In the genomic region with DNA sequence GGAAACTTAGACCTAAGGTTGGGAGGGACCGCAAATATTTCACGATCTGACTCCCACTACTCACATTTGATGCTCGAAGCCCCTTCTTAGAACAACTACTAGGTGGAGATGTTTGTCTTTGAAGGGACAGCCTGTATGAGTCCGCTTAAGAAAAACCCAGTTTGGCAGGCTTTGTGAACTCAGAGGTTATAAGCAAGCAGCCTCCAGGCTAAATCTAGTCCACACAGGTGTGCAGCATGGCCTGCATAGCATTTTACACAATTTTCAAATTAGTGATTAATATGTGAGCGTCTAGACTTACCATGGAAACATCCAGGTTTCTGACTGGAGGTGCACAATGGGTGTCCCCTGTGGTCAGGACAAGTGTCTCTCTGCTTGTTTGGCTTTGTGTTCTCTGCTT, we compare ENCODE assay signal across 25 cellular contexts.
"Had no signal": no experiment of that assay in that cellular context is flagged by ENCODE, and none has a peak within 500 bp of the region (broad histone marks: within the 10 kb centered on the region; RNA-seq: fewer than 3 reads in every experiment).

No MANE protein-coding gene starts in this region.

- H3K4me3 ChIP-seq: left ventricle myocardium inferior, mucosa of descending colon, pancreas, prostate gland, skin epidermis, stomach, testis, thyroid gland, upper lobe of right lung had no signal

- H3K4me1 ChIP-seq: pancreas, prostate gland, stomach, testis, thyroid gland, upper lobe of right lung had no signal

- H3K36me3 Mint-ChIP-seq: memory B cell; naive thymus-derived CD4-positive, alpha-beta T cell; natural killer cell treated with Interleukin-12 subunit alpha and Interleukin-12 subunit beta and Interleukin-15 and Interleukin-18, amount 100 ng/mL, for 72 hours; stimulated activated naive B cell treated with anti-CD40 and anti-IgM and Interleukin-4, amounts not matched to agents 10 μg/mL and 1 μg/mL and 100 μg/mL, for 72 hours had no signal

- H3K4me1 Mint-ChIP-seq: naive thymus-derived CD4-positive, alpha-beta T cell; stimulated activated naive B cell treated with anti-CD40 and anti-IgM and Interleukin-4, amounts not matched to agents 10 μg/mL and 1 μg/mL and 100 μg/mL, for 72 hours had no signal

- H3K4me3 Mint-ChIP-seq: memory B cell; naive thymus-derived CD4-positive, alpha-beta T cell; natural killer cell treated with Interleukin-12 subunit alpha and Interleukin-12 subunit beta and Interleukin-15 and Interleukin-18, amount 100 ng/mL, for 72 hours; stimulated activated naive B cell treated with anti-CD40 and anti-IgM and Interleukin-4, amounts not matched to agents 10 μg/mL and 1 μg/mL and 100 μg/mL, for 72 hours had no signal

- H3K27ac Mint-ChIP-seq: memory B cell; natural killer cell treated with Interleukin-12 subunit alpha and Interleukin-12 subunit beta and Interleukin-15 and Interleukin-18, amount 100 ng/mL, for 72 hours; stimulated activated naive B cell treated with anti-CD40 and anti-IgM and Interleukin-4, amounts not matched to agents 10 μg/mL and 1 μg/mL and 100 μg/mL, for 72 hours had no signal

- ATAC-seq: mucosa of descending colon; naive thymus-derived CD4-positive, alpha-beta T cell; natural killer cell treated with Interleukin-12 subunit alpha and Interleukin-12 subunit beta and Interleukin-15 and Interleukin-18, amount 100 ng/mL, for 72 hours; pancreas; right cardiac atrium; sciatic nerve; stimulated activated naive B cell treated with anti-CD40 and anti-IgM and Interleukin-4, amounts not matched to agents 10 μg/mL and 1 μg/mL and 100 μg/mL, for 72 hours; stimulated activated naive CD8-positive, alpha-beta T cell treated with anti-CD3 and anti-CD28 coated beads, Interleukin-15, Interleukin-2, amounts not matched to agents 100 U/mL and 50 U/mL, for 24 hours; upper lobe of right lung had no signal

- H3K9me3 ChIP-seq: left ventricle myocardium inferior, mucosa of descending colon, pancreas, prostate gland, stomach, testis, thyroid gland, upper lobe of right lung had no signal

- H3K27ac ChIP-seq: pancreas, prostate gland, skin epidermis, stomach, testis, thyroid gland, upper lobe of right lung had no signal

- H3K27me3 ChIP-seq: testis, thyroid gland, upper lobe of right lung had no signal

- H3K9me3 Mint-ChIP-seq: memory B cell; naive thymus-derived CD4-positive, alpha-beta T cell; natural killer cell treated with Interleukin-12 subunit alpha and Interleukin-12 subunit beta and Interleukin-15 and Interleukin-18, amount 100 ng/mL, for 72 hours; stimulated activated naive B cell treated with anti-CD40 and anti-IgM and Interleukin-4, amounts not matched to agents 10 μg/mL and 1 μg/mL and 100 μg/mL, for 72 hours had no signal

- DNase-seq: islet precursor cell; left ventricle myocardium inferior; midbrain; mucosa of descending colon; naive thymus-derived CD4-positive, alpha-beta T cell; pancreas; posterior cingulate gyrus; retina; right cardiac atrium; stimulated activated CD4-positive, alpha-beta T cell treated with anti-CD3 and anti-CD28 coated beads, Interleukin-12 subunit alpha, Interleukin-12 subunit beta, amount 100 ng/mL, for 4 hours; stimulated activated CD4-positive, alpha-beta T cell treated with anti-CD3 and anti-CD28 coated beads, Interleukin-15, amount 100 ng/mL, for 24 hours; stimulated activated CD4-positive, alpha-beta T cell treated with anti-CD3 and anti-CD28 coated beads, Interleukin-2, amount 100 ng/mL, for 24 hours; stimulated activated CD4-positive, alpha-beta T cell treated with anti-CD3 and anti-CD28 coated beads, Interleukin-4, amount 100 ng/mL, for 1 hour; stimulated activated naive B cell treated with anti-CD40 and anti-IgM and Interleukin-4, amounts not matched to agents 10 μg/mL and 1 μg/mL and 100 μg/mL, for 72 hours; stimulated activated naive CD8-positive, alpha-beta T cell treated with anti-CD3 and anti-CD28 coated beads, Interleukin-15, Interleukin-2, amounts not matched to agents 100 U/mL and 50 U/mL, for 24 hours; stomach; testis; thyroid gland; trophoblast cell; upper lobe of right lung had no signal

- H3K36me3 ChIP-seq: left ventricle myocardium inferior, pancreas, prostate gland, stomach, thyroid gland, upper lobe of right lung had no signal
